ENCODE assay signal across 35 cellular contexts in genomic region chr11:17394743-17395390, GRCh38. TPM values are rescaled to one million over a fixed set of nuclear protein-coding genes. Genes with fewer than 3 reads are reported as not detected.
"Had no signal": no experiment of that assay in that cellular context is flagged by ENCODE, and none has a peak within 500 bp of the region (broad histone marks: within the 10 kb centered on the region; RNA-seq: fewer than 3 reads in every experiment).

No MANE protein-coding gene starts in this region.

- H3K27me3 ChIP-seq: ovary, stomach, tibial artery, upper lobe of right lung had no signal

- H3K4me3 Mint-ChIP-seq: activated T-helper 1 cell treated with anti-CD3 and anti-CD28 coated beads, Interleukin-12 subunit alpha, Interleukin-12 subunit beta, Interleukin-2, Interleukin-4 antibody, amounts not matched to agents 30 ng/mL and 10 ng/mL and 1 ng/mL, durations not matched to agents 14 hours and 24 hours and 36 hours; effector memory CD8-positive, alpha-beta T cell; natural killer cell treated with Interleukin-12 subunit alpha and Interleukin-12 subunit beta and Interleukin-15 and Interleukin-18, amount 100 ng/mL, for 72 hours had no signal

- H3K9me3 Mint-ChIP-seq: activated T-helper 1 cell treated with anti-CD3 and anti-CD28 coated beads, Interleukin-12 subunit alpha, Interleukin-12 subunit beta, Interleukin-2, Interleukin-4 antibody, amounts not matched to agents 30 ng/mL and 10 ng/mL and 1 ng/mL, durations not matched to agents 14 hours and 24 hours and 36 hours; effector memory CD8-positive, alpha-beta T cell; natural killer cell treated with Interleukin-12 subunit alpha and Interleukin-12 subunit beta and Interleukin-15 and Interleukin-18, amount 100 ng/mL, for 72 hours had no signal

- H3K36me3 ChIP-seq: ovary, prostate gland, stomach, tibial artery, upper lobe of right lung had no signal

- H3K27ac Mint-ChIP-seq: activated T-helper 1 cell treated with anti-CD3 and anti-CD28 coated beads, Interleukin-12 subunit alpha, Interleukin-12 subunit beta, Interleukin-2, Interleukin-4 antibody, amounts not matched to agents 30 ng/mL and 10 ng/mL and 1 ng/mL, durations not matched to agents 14 hours and 24 hours and 36 hours; effector memory CD8-positive, alpha-beta T cell; natural killer cell treated with Interleukin-12 subunit alpha and Interleukin-12 subunit beta and Interleukin-15 and Interleukin-18, amount 100 ng/mL, for 72 hours had no signal

- ATAC-seq: activated CD4-positive, CD25-positive, alpha-beta regulatory T cell treated with anti-CD3 and anti-CD28 coated beads, Interleukin-2, amount 50 U/mL, for 24 hours; effector memory CD8-positive, alpha-beta T cell; esophagus mucosa; left cardiac atrium; left ventricle myocardium superior; mucosa of descending colon; natural killer cell treated with Interleukin-12 subunit alpha and Interleukin-12 subunit beta and Interleukin-15 and Interleukin-18, amount 100 ng/mL, for 72 hours; sciatic nerve; upper lobe of right lung had no signal

- H3K9me3 ChIP-seq: mucosa of descending colon, ovary, prostate gland, stomach, tibial artery, upper lobe of right lung had no signal

- H3K4me3 ChIP-seq: mucosa of descending colon, ovary, prostate gland, skin epidermis, stomach, tibial artery, upper lobe of right lung had no signal

- H3K27ac ChIP-seq: ovary, prostate gland, skin epidermis, stomach, tibial artery, upper lobe of right lung, VCaP had no signal

- H3K36me3 Mint-ChIP-seq: natural killer cell treated with Interleukin-12 subunit alpha and Interleukin-12 subunit beta and Interleukin-15 and Interleukin-18, amount 100 ng/mL, for 72 hours had no signal

- DNase-seq: activated CD4-positive, alpha-beta T cell treated with anti-CD3 and anti-CD28 coated beads for 48 hours; activated CD4-positive, alpha-beta T cell treated with anti-CD3 and anti-CD28 coated beads, Interleukin-2, amount 50 U/mL, for 48 hours; activated CD8-positive, alpha-beta memory T cell treated with anti-CD3 and anti-CD28 coated beads, Interleukin-2, amount 50 U/mL, for 4 hours; activated naive CD4-positive, alpha-beta T cell treated with anti-CD3 and anti-CD28 coated beads, Interleukin-2, amount 50 U/mL, for 16 hours; activated T-cell treated with anti-CD3 and anti-CD28 coated beads, Interleukin-2, amount 50 U/mL, for 1 hour; amniotic stem cell; caudate nucleus; cortex of kidney; effector memory CD8-positive, alpha-beta T cell; foreskin fibroblast; head of caudate nucleus; hippocampal formation; left cardiac atrium; left ventricle myocardium superior; mucosa of descending colon; ovary; retina; stimulated activated CD4-positive, alpha-beta T cell treated with anti-CD3 and anti-CD28 coated beads, Interleukin-12 subunit alpha, Interleukin-12 subunit beta, amount 100 ng/mL, for 4 hours; stimulated activated CD4-positive, alpha-beta T cell treated with anti-CD3 and anti-CD28 coated beads, Interleukin-4, amount 100 ng/mL, for 1 hour; stomach; T-helper 9 cell; tibial artery; upper lobe of right lung had no signal

- H3K4me1 ChIP-seq: prostate gland, upper lobe of right lung had no signal

- FAIRE-seq: endothelial cell of umbilical vein, keratinocyte, TTC549 had no signal

RNA-seq across cellular contexts. Expression of gene KCNJ11, which starts 6.4 kb away (rescaled TPM):
- total RNA-seq: chondrocyte, endothelial cell of umbilical vein had no signal
